ENCODE assay signal across 9 cellular contexts in the genomic region with DNA sequence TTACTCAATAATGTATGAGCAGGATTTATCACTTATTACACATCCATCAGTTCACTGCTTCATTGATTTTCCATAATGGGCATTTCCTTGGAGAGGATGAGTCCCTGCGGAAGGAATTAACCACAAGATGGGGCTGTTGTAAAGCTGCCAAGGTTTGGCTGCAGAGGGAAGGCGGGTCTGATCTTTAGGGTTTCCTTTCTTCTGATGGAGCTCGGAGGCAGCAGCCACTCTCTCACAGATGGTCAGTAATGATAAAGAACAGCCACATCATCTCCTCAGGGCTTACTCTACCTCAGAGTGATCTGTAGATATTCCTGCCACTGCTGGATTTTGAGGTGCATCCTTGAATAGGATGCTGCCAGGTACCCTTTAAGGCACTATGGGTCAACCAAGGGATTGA.
A peak's percentile ranks its signal among the peaks of the same experiment; 100 is the strongest.
DNase-seq lines count a peak whose midpoint lies in the region; ATAC-seq, FAIRE-seq and TF ChIP-seq lines count a peak whose summit lies in the region.
"Had no signal": no experiment of that assay in that cellular context is flagged by ENCODE, and none has a peak within 500 bp of the region (broad histone marks: within the 10 kb centered on the region; RNA-seq: fewer than 3 reads in every experiment).

No MANE protein-coding gene starts in this region.

- peak overlapping the region; percentile 54 for H3K27ac Mint-ChIP-seq in HFFc6
- no peak overlapping the region for H3K27ac Mint-ChIP-seq in activated T-helper 1 cell treated with anti-CD3 and anti-CD28 coated beads, Interleukin-12 subunit alpha, Interleukin-12 subunit beta, Interleukin-2, Interleukin-4 antibody, amounts not matched to agents 30 ng/mL and 10 ng/mL and 1 ng/mL, durations not matched to agents 14 hours and 24 hours and 36 hours
- H3K27ac Mint-ChIP-seq: memory B cell had no signal

- ATAC-seq in HG03135 (IDR thresholded peaks at IDR 0.05; ENCODE audit: unreplicated experiment) (no peak), GM19324 (IDR thresholded peaks at IDR 0.05; ENCODE audit: low FRiP score, unreplicated experiment) (no peak)

- H3K4me3 Mint-ChIP-seq in HFFc6 = no peak overlapping the region
- no peak overlapping the region for H3K4me3 Mint-ChIP-seq in activated T-helper 1 cell treated with anti-CD3 and anti-CD28 coated beads, Interleukin-12 subunit alpha, Interleukin-12 subunit beta, Interleukin-2, Interleukin-4 antibody, amounts not matched to agents 30 ng/mL and 10 ng/mL and 1 ng/mL, durations not matched to agents 14 hours and 24 hours and 36 hours
- H3K4me3 Mint-ChIP-seq: memory B cell had no signal

- peaks cover 4% of the 10 kb centered on the region for H3K36me3 Mint-ChIP-seq in HFFc6 (ENCODE audit: low read depth)
- H3K36me3 Mint-ChIP-seq in activated T-helper 1 cell treated with anti-CD3 and anti-CD28 coated beads, Interleukin-12 subunit alpha, Interleukin-12 subunit beta, Interleukin-2, Interleukin-4 antibody, amounts not matched to agents 30 ng/mL and 10 ng/mL and 1 ng/mL, durations not matched to agents 14 hours and 24 hours and 36 hours (ENCODE audit: low read depth) = peaks cover 3% of the 10 kb centered on the region

- intact Hi-C loops in activated T-helper 1 cell treated with anti-CD3 and anti-CD28 coated beads, Interleukin-12 subunit alpha, Interleukin-12 subunit beta, Interleukin-2, Interleukin-4 antibody, amounts not matched to agents 30 ng/mL and 10 ng/mL and 1 ng/mL, durations not matched to agents 14 hours and 24 hours and 36 hours (cut with micrococcal nuclease) = no loop called here

- H3K27me3 Mint-ChIP-seq in HFFc6 (ENCODE audit: insufficient read depth) = no peaks in the 10 kb centered on the region; the same call in 1 of the 2 replicates
- no peaks in the 10 kb centered on the region for H3K27me3 Mint-ChIP-seq in activated T-helper 1 cell treated with anti-CD3 and anti-CD28 coated beads, Interleukin-12 subunit alpha, Interleukin-12 subunit beta, Interleukin-2, Interleukin-4 antibody, amounts not matched to agents 30 ng/mL and 10 ng/mL and 1 ng/mL, durations not matched to agents 14 hours and 24 hours and 36 hours (ENCODE audit: insufficient read depth)
- H3K27me3 Mint-ChIP-seq: memory B cell had no signal

- H3K4me1 Mint-ChIP-seq in HFFc6 (ENCODE audit: low read depth) = peaks cover 41% of the 10 kb centered on the region
- no peaks in the 10 kb centered on the region for H3K4me1 Mint-ChIP-seq in activated T-helper 1 cell treated with anti-CD3 and anti-CD28 coated beads, Interleukin-12 subunit alpha, Interleukin-12 subunit beta, Interleukin-2, Interleukin-4 antibody, amounts not matched to agents 30 ng/mL and 10 ng/mL and 1 ng/mL, durations not matched to agents 14 hours and 24 hours and 36 hours (ENCODE audit: low read depth)
- H3K4me1 Mint-ChIP-seq: memory B cell had no signal

- FAIRE-seq in urothelium cell line (lab: Jason Lieb, UNC) = no peak

- TF ChIP-seq CTCF in HFFc6 (IDR thresholded peaks at IDR 0.05) = peak; percentile 85

- no peaks in the 10 kb centered on the region for H3K9me3 Mint-ChIP-seq in HFFc6
- no peaks in the 10 kb centered on the region for H3K9me3 Mint-ChIP-seq in activated T-helper 1 cell treated with anti-CD3 and anti-CD28 coated beads, Interleukin-12 subunit alpha, Interleukin-12 subunit beta, Interleukin-2, Interleukin-4 antibody, amounts not matched to agents 30 ng/mL and 10 ng/mL and 1 ng/mL, durations not matched to agents 14 hours and 24 hours and 36 hours
- H3K9me3 Mint-ChIP-seq: memory B cell had no signal

- DNase-seq in CMK (ENCODE audit: low read depth) (peak; percentile 33), HFFc6 (peak; percentile 74), SHP77 (lab: John Stamatoyannopoulos, UW) (peak; percentile 2 to 8), glomerular visceral epithelial cell (ENCODE audit: extremely low spot score) (peak; percentile 83), urothelium cell line (ENCODE audit: low spot score) (peak; percentile 30)
- DNase-seq in activated T-helper 1 cell treated with anti-CD3 and anti-CD28 coated beads, Interleukin-12 subunit alpha, Interleukin-12 subunit beta, Interleukin-2, Interleukin-4 antibody, amounts not matched to agents 30 ng/mL and 10 ng/mL and 1 ng/mL, durations not matched to agents 14 hours and 24 hours and 36 hours (ENCODE audit: low spot score) = no peak
